Comparison of ENCODE assay signal across 13 cellular contexts in genomic region chr18:9796933-9797549, GRCh38.
DNase-seq lines count a peak whose midpoint lies in the region; ATAC-seq lines count a peak whose summit lies in the region.
"Had no signal": no experiment of that assay in that cellular context is flagged by ENCODE, and none has a peak within 500 bp of the region (broad histone marks: within the 10 kb centered on the region; RNA-seq: fewer than 3 reads in every experiment).

No MANE protein-coding gene starts in this region.

- no peak overlapping the region for H3K4me3 Mint-ChIP-seq in effector memory CD8-positive, alpha-beta T cell
- H3K4me3 Mint-ChIP-seq: naive thymus-derived CD4-positive, alpha-beta T cell had no signal

- DNase-seq in DMS79 (lab: John Stamatoyannopoulos, UW) (peak; percentile 43), NCI-H69 (lab: John Stamatoyannopoulos, UW) (peak; percentile 90), foreskin melanocyte (peak; percentile 61), putamen (ENCODE audit: low spot score) (peak; percentile 72), hepatic stellate cell (ENCODE audit: low spot score) (no peak), middle frontal gyrus (ENCODE audit: extremely low spot score, low spot score) (no peak)
- no peak for DNase-seq in effector memory CD8-positive, alpha-beta T cell
- DNase-seq: activated T-cell treated with anti-CD3 and anti-CD28 coated beads, Interleukin-2, amount 50 U/mL, for 48 hours; colonic mucosa; naive thymus-derived CD4-positive, alpha-beta T cell; PC-9; stimulated activated CD4-positive, alpha-beta T cell treated with anti-CD3 and anti-CD28 coated beads, Interleukin-1b, Interleukin-23, amount 100 ng/mL, for 48 hours had no signal

- H3K36me3 Mint-ChIP-seq in effector memory CD8-positive, alpha-beta T cell (ENCODE audit: insufficient read depth): no peaks in the 10 kb centered on the region

- no peak for ATAC-seq in effector memory CD8-positive, alpha-beta T cell (replicated peaks)
- no peak for ATAC-seq in HG03520 (IDR thresholded peaks at IDR 0.05; ENCODE audit: unreplicated experiment)
- ATAC-seq: naive thymus-derived CD4-positive, alpha-beta T cell had no signal

- H3K4me1 Mint-ChIP-seq in effector memory CD8-positive, alpha-beta T cell (ENCODE audit: low read depth in 2 of 2): no peaks in the 10 kb centered on the region

- H3K27me3 Mint-ChIP-seq in effector memory CD8-positive, alpha-beta T cell: peaks cover 21 to 55% of the 10 kb centered on the region in 2 donors

- peaks cover 0 to 1% of the 10 kb centered on the region in 2 donors for H3K9me3 Mint-ChIP-seq in effector memory CD8-positive, alpha-beta T cell

- no peak overlapping the region for H3K27ac Mint-ChIP-seq in effector memory CD8-positive, alpha-beta T cell
- H3K27ac Mint-ChIP-seq: naive thymus-derived CD4-positive, alpha-beta T cell had no signal

Comparison
In these comparisons a context has a peak if more than half of its experiments do, and no peak if none do; other contexts are left out.
1. DNase-seq: peak in DMS79 (single experiment), NCI-H69 (single experiment), foreskin melanocyte (single experiment) and putamen (single experiment); none in effector memory CD8-positive, alpha-beta T cell (0 of 3), hepatic stellate cell (single experiment) and middle frontal gyrus (single experiment).